ENCODE assay signal across 1 cellular context in the genomic region with DNA sequence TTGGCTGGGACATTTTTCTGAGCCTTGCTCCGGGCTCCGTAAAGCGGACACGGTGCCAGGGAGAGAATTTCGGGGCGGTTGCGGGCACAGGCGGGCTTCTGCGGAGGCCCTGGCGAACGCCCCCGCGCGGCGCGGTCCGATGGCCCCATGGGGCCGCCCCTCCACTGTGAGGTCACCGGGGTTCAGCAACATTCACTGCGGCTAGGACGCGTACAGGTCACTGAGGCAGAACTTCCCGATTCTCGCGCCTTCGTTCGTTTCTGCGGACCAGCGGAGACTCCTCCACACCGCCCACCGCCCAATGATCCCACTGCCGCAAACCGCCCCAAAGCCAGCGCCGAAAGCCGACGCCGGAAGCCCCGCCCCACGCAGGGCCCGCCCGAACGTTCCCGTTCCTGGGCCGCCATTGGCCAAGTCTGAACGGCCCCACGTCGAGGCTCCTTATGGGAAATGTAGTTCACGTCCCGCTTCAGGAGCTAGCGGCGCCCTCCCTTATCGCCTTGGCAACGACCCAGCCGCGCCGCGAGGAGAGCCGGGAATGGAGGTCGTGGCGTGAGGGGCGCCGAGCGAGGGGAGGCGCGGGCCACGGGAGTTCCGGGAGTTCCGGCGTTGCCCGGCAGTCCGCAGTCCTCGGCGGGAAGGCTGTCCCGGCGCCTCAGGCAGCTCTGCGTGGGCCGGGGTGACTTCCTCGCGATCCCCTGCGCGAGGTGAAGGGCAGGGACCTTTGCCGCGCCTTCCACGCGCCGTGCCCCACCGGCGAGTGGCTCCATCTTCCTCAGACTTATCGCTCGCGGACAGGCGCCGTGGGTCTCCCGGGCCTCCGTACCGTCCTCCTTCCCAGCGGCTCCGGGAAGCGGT.
TF ChIP-seq lines count a peak whose summit lies in the region.

A gene (plus strand): TSS at position 498 of the 858 bp plus-strand sequence. CDS start 499 bp downstream, outside the sequence.

TF ChIP-seq in K562, 482 proteins besides CTCF, POLR2A, EP300 and RAD21 (continued from another document):
- TF ChIP-seq, protein P1, sequence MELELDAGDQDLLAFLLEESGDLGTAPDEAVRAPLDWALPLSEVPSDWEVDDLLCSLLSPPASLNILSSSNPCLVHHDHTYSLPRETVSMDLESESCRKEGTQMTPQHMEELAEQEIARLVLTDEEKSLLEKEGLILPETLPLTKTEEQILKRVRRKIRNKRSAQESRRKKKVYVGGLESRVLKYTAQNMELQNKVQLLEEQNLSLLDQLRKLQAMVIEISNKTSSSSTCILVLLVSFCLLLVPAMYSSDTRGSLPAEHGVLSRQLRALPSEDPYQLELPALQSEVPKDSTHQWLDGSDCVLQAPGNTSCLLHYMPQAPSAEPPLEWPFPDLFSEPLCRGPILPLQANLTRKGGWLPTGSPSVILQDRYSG (tag; conservative IDR thresholded peaks at IDR 0.05; ENCODE audit: low read depth) = no peak; the same call in 1 of the 2 replicates
- TF ChIP-seq ZNF239 (CRISPR knock-in tag; IDR thresholded peaks at IDR 0.05) (no peak), NFE2L1 (tag; IDR thresholded peaks at IDR 0.05; ENCODE audit: borderline replicate concordance, low read depth) (no peak), CBX2 (IDR thresholded peaks at IDR 0.05; ENCODE audit: insufficient read depth, low read length, poor library complexity, severe bottlenecking) (no peak), SOX6 (IDR thresholded peaks at IDR 0.05) (0 out of 2 replicates have a peak, but pooled peaks have one; percentile 9), POU5F1 (IDR thresholded peaks at IDR 0.05; ENCODE audit: borderline replicate concordance, low read depth, low read length, partially characterized antibody) (no peak), MAFG (tag; conservative IDR thresholded peaks at IDR 0.05) (no peak), NR3C1 (CRISPR knock-in tag; IDR thresholded peaks at IDR 0.05) (no peak), NCOA6 (IDR thresholded peaks at IDR 0.05) (peak; percentile 75; the same call in 1 of the 2 replicates), ZNF431 (CRISPR knock-in tag; IDR thresholded peaks at IDR 0.05) (no peak), RB1 (IDR thresholded peaks at IDR 0.05; ENCODE audit: low read depth) (peak; percentile 83), MIER1 (IDR thresholded peaks at IDR 0.05; ENCODE audit: low read depth) (no peak), ZBED1 (IDR thresholded peaks at IDR 0.05) (peak; percentile 19; the same call in 1 of the 2 replicates), KDM1A (IDR thresholded peaks at IDR 0.05) (no peak), TAF15 (IDR thresholded peaks at IDR 0.05; ENCODE audit: low read depth, low read length) (no peak), ETV6 (IDR thresholded peaks at IDR 0.05; ENCODE audit: borderline replicate concordance in 1 of 2, low read depth in 2 of 2, low read length in 1 of 2) (no peak), ETV6 (CRISPR knock-in tag; IDR thresholded peaks at IDR 0.05; ENCODE audit: borderline replicate concordance) (0 out of 2 replicates have a peak, but pooled peaks have one; percentile 41), CSDE1 (IDR thresholded peaks at IDR 0.05) (0 out of 4 replicates have a peak, but pooled peaks of 1 of the 2 experiments have one; percentile 58), HNRNPK (IDR thresholded peaks at IDR 0.05; ENCODE audit: low read depth, low read length, poor library complexity, severe bottlenecking) (no peak), HEY1 (CRISPR knock-in tag; IDR thresholded peaks at IDR 0.05; ENCODE audit: borderline replicate concordance) (no peak), HDAC3 (IDR thresholded peaks at IDR 0.05; ENCODE audit: borderline replicate concordance, partially characterized antibody) (no peak), BDP1 (IDR thresholded peaks at IDR 0.05; ENCODE audit: insufficient read depth, insufficient read length) (no peak), RBFOX2 (IDR thresholded peaks at IDR 0.05; ENCODE audit: low read depth, low read length) (peak; percentile 97), ZFPM2 (CRISPR knock-in tag; IDR thresholded peaks at IDR 0.05) (no peak)
- TF ChIP-seq, protein P2, sequence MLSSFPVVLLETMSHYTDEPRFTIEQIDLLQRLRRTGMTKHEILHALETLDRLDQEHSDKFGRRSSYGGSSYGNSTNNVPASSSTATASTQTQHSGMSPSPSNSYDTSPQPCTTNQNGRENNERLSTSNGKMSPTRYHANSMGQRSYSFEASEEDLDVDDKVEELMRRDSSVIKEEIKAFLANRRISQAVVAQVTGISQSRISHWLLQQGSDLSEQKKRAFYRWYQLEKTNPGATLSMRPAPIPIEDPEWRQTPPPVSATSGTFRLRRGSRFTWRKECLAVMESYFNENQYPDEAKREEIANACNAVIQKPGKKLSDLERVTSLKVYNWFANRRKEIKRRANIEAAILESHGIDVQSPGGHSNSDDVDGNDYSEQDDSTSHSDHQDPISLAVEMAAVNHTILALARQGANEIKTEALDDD (IDR thresholded peaks at IDR 0.05) = no peak
- TF ChIP-seq, protein P3, sequence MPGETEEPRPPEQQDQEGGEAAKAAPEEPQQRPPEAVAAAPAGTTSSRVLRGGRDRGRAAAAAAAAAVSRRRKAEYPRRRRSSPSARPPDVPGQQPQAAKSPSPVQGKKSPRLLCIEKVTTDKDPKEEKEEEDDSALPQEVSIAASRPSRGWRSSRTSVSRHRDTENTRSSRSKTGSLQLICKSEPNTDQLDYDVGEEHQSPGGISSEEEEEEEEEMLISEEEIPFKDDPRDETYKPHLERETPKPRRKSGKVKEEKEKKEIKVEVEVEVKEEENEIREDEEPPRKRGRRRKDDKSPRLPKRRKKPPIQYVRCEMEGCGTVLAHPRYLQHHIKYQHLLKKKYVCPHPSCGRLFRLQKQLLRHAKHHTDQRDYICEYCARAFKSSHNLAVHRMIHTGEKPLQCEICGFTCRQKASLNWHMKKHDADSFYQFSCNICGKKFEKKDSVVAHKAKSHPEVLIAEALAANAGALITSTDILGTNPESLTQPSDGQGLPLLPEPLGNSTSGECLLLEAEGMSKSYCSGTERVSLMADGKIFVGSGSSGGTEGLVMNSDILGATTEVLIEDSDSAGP (CRISPR knock-in tag; IDR thresholded peaks at IDR 0.05) = no peak
- TF ChIP-seq, protein P4, sequence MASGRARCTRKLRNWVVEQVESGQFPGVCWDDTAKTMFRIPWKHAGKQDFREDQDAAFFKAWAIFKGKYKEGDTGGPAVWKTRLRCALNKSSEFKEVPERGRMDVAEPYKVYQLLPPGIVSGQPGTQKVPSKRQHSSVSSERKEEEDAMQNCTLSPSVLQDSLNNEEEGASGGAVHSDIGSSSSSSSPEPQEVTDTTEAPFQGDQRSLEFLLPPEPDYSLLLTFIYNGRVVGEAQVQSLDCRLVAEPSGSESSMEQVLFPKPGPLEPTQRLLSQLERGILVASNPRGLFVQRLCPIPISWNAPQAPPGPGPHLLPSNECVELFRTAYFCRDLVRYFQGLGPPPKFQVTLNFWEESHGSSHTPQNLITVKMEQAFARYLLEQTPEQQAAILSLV (tag; IDR thresholded peaks at IDR 0.05) = no peak
- TF ChIP-seq, protein P5, sequence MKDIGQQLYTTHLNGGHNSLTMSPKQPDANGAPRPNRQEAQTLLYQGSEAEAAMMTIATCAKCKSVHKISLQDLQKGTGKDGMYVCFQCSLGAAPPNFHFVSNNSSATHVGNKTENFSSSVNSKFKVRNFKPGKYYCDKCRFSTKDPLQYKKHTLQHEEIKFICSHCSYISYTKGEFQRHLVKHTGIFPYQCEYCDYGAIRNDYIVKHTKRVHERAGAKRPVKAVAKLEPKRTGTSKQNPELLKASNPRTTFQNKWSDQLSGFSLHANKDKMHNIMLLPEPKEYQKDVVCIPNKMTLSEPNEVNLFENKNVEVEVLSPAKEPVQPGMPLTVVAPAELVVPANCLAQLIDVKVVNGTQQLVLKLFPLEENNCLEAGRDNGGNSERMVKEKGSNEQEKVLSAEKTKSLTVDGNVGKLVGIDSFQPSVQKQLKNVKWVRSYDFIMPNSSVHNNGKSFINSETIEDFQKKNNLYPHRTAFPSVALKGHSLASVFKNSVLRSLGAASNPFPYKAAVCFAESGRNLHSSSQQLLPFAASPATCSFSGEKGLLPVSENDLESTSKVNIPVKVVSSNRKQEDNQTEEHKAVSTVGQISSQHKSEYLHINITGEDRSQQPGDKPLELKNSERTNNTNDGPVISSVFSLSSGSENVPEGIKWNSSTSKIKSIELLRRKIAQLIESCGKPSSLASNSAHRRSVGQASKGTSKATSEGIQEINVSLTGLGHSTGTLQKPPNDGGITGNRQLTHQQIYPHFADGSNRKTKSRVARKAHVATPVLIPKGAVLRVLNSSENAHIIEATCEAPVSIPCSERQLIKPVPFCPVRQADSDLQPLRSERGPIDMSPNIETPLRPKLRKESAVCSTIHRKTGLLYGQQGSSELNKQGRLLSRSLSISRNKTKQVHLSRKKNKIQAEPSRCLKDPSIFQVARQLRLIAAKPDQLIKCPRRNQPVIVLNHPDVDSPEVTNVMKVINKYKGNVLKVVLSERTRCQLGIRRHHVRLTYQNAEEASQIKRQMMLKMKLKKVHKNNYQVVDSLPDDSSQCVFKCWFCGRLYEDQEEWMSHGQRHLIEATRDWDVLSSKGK (CRISPR knock-in tag; IDR thresholded peaks at IDR 0.05) = no peak
